9 cellular contexts compared by ENCODE assay signal in the genomic region with DNA sequence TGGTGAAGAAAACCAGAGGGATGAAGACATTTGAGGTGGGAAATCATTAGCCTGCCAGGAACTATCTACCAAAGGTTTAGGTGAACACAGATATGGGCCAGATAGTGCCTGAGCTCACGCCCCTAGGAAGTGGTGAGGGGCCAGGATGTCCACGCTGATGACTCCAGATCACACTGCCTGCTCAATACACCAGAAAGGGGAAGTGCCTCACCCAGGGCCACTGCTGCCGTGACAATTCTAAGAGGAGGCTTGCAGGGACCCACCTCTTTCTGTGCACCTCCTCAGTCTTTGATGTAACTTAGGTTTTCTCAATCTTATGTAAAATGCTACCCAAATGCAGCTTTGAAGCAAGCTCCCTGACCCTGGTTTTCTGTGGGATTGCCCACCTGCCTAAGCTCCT.
DNase-seq lines count a peak whose midpoint lies in the region; ATAC-seq lines count a peak whose summit lies in the region.
"Had no signal": no experiment of that assay in that cellular context is flagged by ENCODE, and none has a peak within 500 bp of the region (broad histone marks: within the 10 kb centered on the region; RNA-seq: fewer than 3 reads in every experiment).

No MANE protein-coding gene starts in this region.

- peaks cover 55% of the 10 kb centered on the region for H3K4me1 Mint-ChIP-seq in T-helper 1 cell treated with Interleukin-12 subunit alpha and Interleukin-12 subunit beta and Interleukin-4 antibody, amounts not matched to agents 30 μg/mL and 1 μg/mL, for 36 hours (ENCODE audit: low read depth)
- peaks cover 69% of the 10 kb centered on the region for H3K4me1 Mint-ChIP-seq in memory B cell

- peak overlapping the region; percentile 11 for H3K4me3 Mint-ChIP-seq in T-helper 1 cell treated with Interleukin-12 subunit alpha and Interleukin-12 subunit beta and Interleukin-4 antibody, amounts not matched to agents 30 μg/mL and 1 μg/mL, for 36 hours
- H3K4me3 Mint-ChIP-seq in memory B cell: peak overlapping the region; percentile 44

- no peaks in the 10 kb centered on the region for H3K27me3 Mint-ChIP-seq in T-helper 1 cell treated with Interleukin-12 subunit alpha and Interleukin-12 subunit beta and Interleukin-4 antibody, amounts not matched to agents 30 μg/mL and 1 μg/mL, for 36 hours (ENCODE audit: low read depth)
- no peaks in the 10 kb centered on the region for H3K27me3 Mint-ChIP-seq in memory B cell

- H3K9me3 Mint-ChIP-seq in T-helper 1 cell treated with Interleukin-12 subunit alpha and Interleukin-12 subunit beta and Interleukin-4 antibody, amounts not matched to agents 30 μg/mL and 1 μg/mL, for 36 hours: no peaks in the 10 kb centered on the region
- H3K9me3 Mint-ChIP-seq in memory B cell: no peaks in the 10 kb centered on the region

- DNase-seq in memory B cell (ENCODE audit: low spot score in 2 of 2): peak; percentile 48 to 56
- no peak for DNase-seq in NCI-H526 treated with DMSO at 0.1 percent for 48 hours (lab: John Stamatoyannopoulos, UW)
- DNase-seq: NCI-H1436 had no signal

- peak overlapping the region; percentile 80 for H3K27ac Mint-ChIP-seq in T-helper 1 cell treated with Interleukin-12 subunit alpha and Interleukin-12 subunit beta and Interleukin-4 antibody, amounts not matched to agents 30 μg/mL and 1 μg/mL, for 36 hours
- peak overlapping the region; percentile 91 for H3K27ac Mint-ChIP-seq in memory B cell

- peak; percentile 79 for ATAC-seq in GM18511 (IDR thresholded peaks at IDR 0.05; ENCODE audit: unreplicated experiment)
- peak; percentile 76 for ATAC-seq in HG02852 (IDR thresholded peaks at IDR 0.05; ENCODE audit: unreplicated experiment)
- peak; percentile 99 for ATAC-seq in memory B cell (ENCODE audit: low read depth)
- ATAC-seq in GM19324 (IDR thresholded peaks at IDR 0.05; ENCODE audit: low FRiP score, unreplicated experiment): no peak
- ATAC-seq in GM19467 (IDR thresholded peaks at IDR 0.05; ENCODE audit: unreplicated experiment): no peak
- ATAC-seq in GM18861 (IDR thresholded peaks at IDR 0.05; ENCODE audit: unreplicated experiment): no peak

- peaks cover 6% of the 10 kb centered on the region for H3K36me3 Mint-ChIP-seq in T-helper 1 cell treated with Interleukin-12 subunit alpha and Interleukin-12 subunit beta and Interleukin-4 antibody, amounts not matched to agents 30 μg/mL and 1 μg/mL, for 36 hours (ENCODE audit: low read depth)
- peaks cover 2% of the 10 kb centered on the region for H3K36me3 Mint-ChIP-seq in memory B cell

Comparison
In these comparisons a context has a peak if more than half of its experiments do, and no peak if none do; other contexts are left out.
1. ATAC-seq: peak in GM18511 (single experiment), HG02852 (single experiment) and memory B cell (single experiment); none in GM19324 (single experiment), GM19467 (single experiment) and GM18861 (single experiment).